In the genomic region with DNA sequence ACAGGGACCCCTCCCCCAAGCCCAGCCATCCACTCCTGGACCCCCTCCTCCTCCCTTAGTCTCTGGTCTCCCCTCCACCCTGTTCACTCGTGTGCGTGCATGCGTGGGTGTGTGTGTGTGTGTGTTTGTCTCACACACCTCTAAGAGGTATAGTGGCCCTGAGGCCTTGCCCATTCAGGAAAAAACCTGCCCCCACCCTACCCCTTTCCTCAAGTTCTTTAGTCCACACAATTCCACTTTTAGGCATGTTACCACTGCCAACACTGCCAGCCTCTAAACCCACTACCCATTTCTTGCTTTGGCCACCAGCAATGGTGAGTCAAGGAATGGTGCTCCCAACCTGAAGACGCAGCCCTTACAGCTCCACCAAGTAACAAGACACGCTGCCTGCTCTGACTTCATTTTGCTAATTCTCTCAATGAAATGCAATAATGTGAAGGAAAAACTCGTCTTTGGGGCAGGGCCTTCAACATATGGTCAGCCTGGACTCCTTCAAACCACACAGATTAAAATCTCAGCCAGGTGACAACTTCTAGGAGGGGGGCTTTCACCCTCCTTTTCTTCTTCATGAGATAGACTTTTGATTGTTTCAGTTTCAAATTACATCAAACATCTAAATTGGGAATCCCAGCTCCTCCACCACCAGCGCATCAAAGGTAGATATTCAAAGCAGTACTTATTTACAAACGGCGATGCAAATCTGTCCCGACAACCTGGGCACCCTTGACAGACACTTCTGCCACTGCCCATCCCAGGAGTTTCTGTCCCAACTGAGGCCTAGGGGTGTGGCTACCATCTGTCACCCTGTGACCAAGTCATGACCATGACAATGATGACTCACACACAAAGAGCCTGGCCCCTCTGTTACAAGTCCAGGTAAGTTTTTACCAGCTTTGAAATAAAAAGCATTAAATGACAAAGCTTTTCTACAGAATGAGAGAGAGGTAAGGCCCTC, we compare ENCODE assay signal across 8 cellular contexts. TPM values are rescaled to one million over a fixed set of nuclear protein-coding genes. Genes with fewer than 3 reads are reported as not detected.
DNase-seq lines count a peak whose midpoint lies in the region; ATAC-seq, FAIRE-seq and TF ChIP-seq lines count a peak whose summit lies in the region.

No MANE protein-coding gene starts in this region.

- ATAC-seq in GM18505 (IDR thresholded peaks at IDR 0.05; ENCODE audit: unreplicated experiment) (peak; percentile 43), GM21515 (IDR thresholded peaks at IDR 0.05; ENCODE audit: unreplicated experiment) (peak; percentile 58), esophagus mucosa (peak; percentile 63)

- H3K27ac ChIP-seq in HUES48 (ENCODE audit: low read depth, low read length): peak overlapping the region; percentile 56

- H3K27me3 ChIP-seq in HUES48 (ENCODE audit: control insufficient read depth, insufficient read depth, low read length): no peaks in the 10 kb centered on the region

- H3K36me3 ChIP-seq in HUES48 (ENCODE audit: control insufficient read depth, insufficient read depth, low read length): peaks cover 8% of the 10 kb centered on the region

- peak; percentile 34 for TF ChIP-seq POLR2A in GM18505 (IDR thresholded peaks at IDR 0.05; ENCODE audit: borderline replicate concordance, extremely low read depth, insufficient read depth, insufficient read length)

- H3K4me1 ChIP-seq in HUES48 (ENCODE audit: control insufficient read depth, insufficient read depth, low read length): peaks cover 72% of the 10 kb centered on the region

- H3K4me3 ChIP-seq in HUES48 (ENCODE audit: low read depth, low read length): no peak overlapping the region

- no peaks in the 10 kb centered on the region for H3K9me3 ChIP-seq in HUES48 (ENCODE audit: control insufficient read depth, insufficient read depth, low read length)

- 0 out of 2 replicates have a peak overlapping the region, but pooled peaks have one; percentile 2 for H3K9ac ChIP-seq in HUES48 (ENCODE audit: low read depth, low read length)

- FAIRE-seq in RCC 7860 (lab: Jason Lieb, UNC): no peak

- no peak for DNase-seq in AG08396 (ENCODE audit: low spot score)
- DNase-seq in SIG-M5 (lab: John Stamatoyannopoulos, UW): no peak
- no peak for DNase-seq in GOT3 (lab: John Stamatoyannopoulos, UW)
- no peak for DNase-seq in RCC 7860 (ENCODE audit: low spot score)

RNA-seq across cellular contexts. Expression of a gene that starts 29.8 kb away (rescaled TPM):
- 39.3 TPM for total RNA-seq in esophagus mucosa
